8 cellular contexts compared by ENCODE assay signal in genomic region chr17:1147664-1148063, GRCh38. TPM values are rescaled to one million over a fixed set of nuclear protein-coding genes. Genes with fewer than 3 reads are reported as not detected.
DNase-seq lines count a peak whose midpoint lies in the region; ATAC-seq and TF ChIP-seq lines count a peak whose summit lies in the region.

No MANE protein-coding gene starts in this region.

- no peak overlapping the region for H3K4me3 ChIP-seq in Caco-2 (ENCODE audit: low read depth, low read length)

- DNase-seq in Caco-2 (peak; percentile 74 to 77), NCI-H1092 treated with DMSO at 0.1 percent for 48 hours (lab: John Stamatoyannopoulos, UW) (peak; percentile 62), amniotic stem cell (lab: John Stamatoyannopoulos, UW) (peak; percentile 8), islet precursor cell (peak; percentile 95), cerebellar nuclear complex (lab: John Stamatoyannopoulos, UW) (no peak)
- no peak for DNase-seq in activated CD8-positive, alpha-beta T cell treated with anti-CD3 and anti-CD28 coated beads for 36 hours
- DNase-seq in stimulated activated CD8-positive, alpha-beta memory T cell treated with anti-CD3 and anti-CD28 coated beads, Interleukin-4, amount 100 ng/mL, for 48 hours: no peak
- no peak for DNase-seq in stimulated activated naive B cell treated with anti-CD40 and anti-IgM and Interleukin-4, amounts not matched to agents 10 μg/mL and 1 μg/mL and 100 μg/mL, for 72 hours

- POLR2A ChIA-PET in Caco-2 (lab: Charles Lee): no interaction called here
- POLR2A ChIA-PET in activated CD8-positive, alpha-beta T cell treated with anti-CD3 and anti-CD28 coated beads for 36 hours (lab: Charles Lee): no interaction called here

- peaks cover 7% of the 10 kb centered on the region for H3K4me1 Mint-ChIP-seq in Caco-2 (ENCODE audit: low read depth, unreplicated experiment)
- no peaks in the 10 kb centered on the region for H3K4me1 Mint-ChIP-seq in activated CD8-positive, alpha-beta T cell treated with anti-CD3 and anti-CD28 coated beads for 36 hours (ENCODE audit: low read depth)
- peaks cover 19 to 24% of the 10 kb centered on the region in 2 donors for H3K4me1 Mint-ChIP-seq in stimulated activated naive B cell treated with anti-CD40 and anti-IgM and Interleukin-4, amounts not matched to agents 10 μg/mL and 1 μg/mL and 100 μg/mL, for 72 hours

- TF ChIP-seq CTCF in Caco-2 (IDR thresholded peaks at IDR 0.05; ENCODE audit: insufficient read depth in 1 of 2, low read depth in 1 of 2, low read length in 1 of 2, severe bottlenecking in 1 of 2, unreplicated experiment in 1 of 2): peak; percentile 44 to 68
- no peak for TF ChIP-seq CTCF in activated CD8-positive, alpha-beta T cell treated with anti-CD3 and anti-CD28 coated beads for 36 hours (IDR thresholded peaks at IDR 0.05)

- H3K36me3 Mint-ChIP-seq in Caco-2 (ENCODE audit: insufficient read depth, unreplicated experiment): peaks cover 11% of the 10 kb centered on the region
- no peaks in the 10 kb centered on the region for H3K36me3 Mint-ChIP-seq in activated CD8-positive, alpha-beta T cell treated with anti-CD3 and anti-CD28 coated beads for 36 hours (ENCODE audit: low read depth)
- peaks cover 22 to 35% of the 10 kb centered on the region in 2 donors for H3K36me3 Mint-ChIP-seq in stimulated activated naive B cell treated with anti-CD40 and anti-IgM and Interleukin-4, amounts not matched to agents 10 μg/mL and 1 μg/mL and 100 μg/mL, for 72 hours

- no peaks in the 10 kb centered on the region for H3K4me1 ChIP-seq in Caco-2

- H3K27ac Mint-ChIP-seq in Caco-2 (ENCODE audit: unreplicated experiment): no peak overlapping the region
- H3K27ac Mint-ChIP-seq in activated CD8-positive, alpha-beta T cell treated with anti-CD3 and anti-CD28 coated beads for 36 hours: no peak overlapping the region
- no peak overlapping the region for H3K27ac Mint-ChIP-seq in stimulated activated naive B cell treated with anti-CD40 and anti-IgM and Interleukin-4, amounts not matched to agents 10 μg/mL and 1 μg/mL and 100 μg/mL, for 72 hours

- no peaks in the 10 kb centered on the region for H3K36me3 ChIP-seq in Caco-2 (ENCODE audit: control insufficient read depth, insufficient read depth, low read length)

- H3K4me3 Mint-ChIP-seq in Caco-2 (ENCODE audit: unreplicated experiment): no peak overlapping the region
- no peak overlapping the region for H3K4me3 Mint-ChIP-seq in activated CD8-positive, alpha-beta T cell treated with anti-CD3 and anti-CD28 coated beads for 36 hours
- H3K4me3 Mint-ChIP-seq in stimulated activated naive B cell treated with anti-CD40 and anti-IgM and Interleukin-4, amounts not matched to agents 10 μg/mL and 1 μg/mL and 100 μg/mL, for 72 hours: no peak overlapping the region

- H3K27me3 ChIP-seq in Caco-2 (replicated peaks; ENCODE audit: control insufficient read depth, insufficient read depth, low read length): no peaks in the 10 kb centered on the region

- H3K27me3 Mint-ChIP-seq in Caco-2 (ENCODE audit: insufficient read depth, unreplicated experiment): no peaks in the 10 kb centered on the region
- no peaks in the 10 kb centered on the region for H3K27me3 Mint-ChIP-seq in activated CD8-positive, alpha-beta T cell treated with anti-CD3 and anti-CD28 coated beads for 36 hours
- H3K27me3 Mint-ChIP-seq in stimulated activated naive B cell treated with anti-CD40 and anti-IgM and Interleukin-4, amounts not matched to agents 10 μg/mL and 1 μg/mL and 100 μg/mL, for 72 hours: no peaks in the 10 kb centered on the region

- no peaks in the 10 kb centered on the region for H3K9me3 ChIP-seq in Caco-2

- CTCF ChIA-PET in Caco-2 (lab: Charles Lee): interaction anchor here (0.9 to 2.5 kb wide), 4 partner anchors 9 to 89 kb away, joined by 3 to 21 read pairs (median 8); no protein-coding TSS in a partner anchor
- CTCF ChIA-PET in activated CD8-positive, alpha-beta T cell treated with anti-CD3 and anti-CD28 coated beads for 36 hours (lab: Charles Lee): interaction anchor here (1.2 kb wide), 1 partner anchor 40 kb away, joined by 3 read pairs; no protein-coding TSS in a partner anchor

- intact Hi-C loops in Caco-2 (cut with micrococcal nuclease; ENCODE audit: unreplicated experiment): loop anchor here (2.0 kb wide), 1 partner anchor 25 kb away; no protein-coding TSS in a partner anchor
- intact Hi-C loops in activated CD8-positive, alpha-beta T cell treated with anti-CD3 and anti-CD28 coated beads for 36 hours (cut with micrococcal nuclease): no loop called here

- no peak for ATAC-seq in activated CD8-positive, alpha-beta T cell treated with anti-CD3 and anti-CD28 coated beads for 36 hours
- no peak for ATAC-seq in stimulated activated naive B cell treated with anti-CD40 and anti-IgM and Interleukin-4, amounts not matched to agents 10 μg/mL and 1 μg/mL and 100 μg/mL, for 72 hours (replicated peaks)

- no peaks in the 10 kb centered on the region for H3K9me3 Mint-ChIP-seq in Caco-2 (ENCODE audit: unreplicated experiment)
- no peaks in the 10 kb centered on the region for H3K9me3 Mint-ChIP-seq in activated CD8-positive, alpha-beta T cell treated with anti-CD3 and anti-CD28 coated beads for 36 hours
- H3K9me3 Mint-ChIP-seq in stimulated activated naive B cell treated with anti-CD40 and anti-IgM and Interleukin-4, amounts not matched to agents 10 μg/mL and 1 μg/mL and 100 μg/mL, for 72 hours: no peaks in the 10 kb centered on the region

- no TSS peak for BruUV-seq in Caco-2 (replicated peaks; lab: Mats Ljungman, UMichigan)

RNA-seq across cellular contexts. Expression of gene ABR, which starts 32.1 kb away (rescaled TPM):
- 71.3 and 78.3 TPM in 2 replicates for total RNA-seq in Caco-2 (2022)
- 10 to 100 TPM; 44.4 to 46.6 TPM for total RNA-seq in activated CD8-positive, alpha-beta T cell treated with anti-CD3 and anti-CD28 coated beads for 36 hours

Comparison
In these comparisons a context has a peak if more than half of its experiments do, and no peak if none do; other contexts are left out.
1. DNase-seq: peak in Caco-2 (2 of 2), NCI-H1092 treated with DMSO at 0.1 percent for 48 hours (single experiment), amniotic stem cell (single experiment) and islet precursor cell (single experiment); none in activated CD8-positive, alpha-beta T cell treated with anti-CD3 and anti-CD28 coated beads for 36 hours (single experiment), stimulated activated CD8-positive, alpha-beta memory T cell treated with anti-CD3 and anti-CD28 coated beads, Interleukin-4, amount 100 ng/mL, for 48 hours (single experiment), cerebellar nuclear complex (0 of 2) and stimulated activated naive B cell treated with anti-CD40 and anti-IgM and Interleukin-4, amounts not matched to agents 10 μg/mL and 1 μg/mL and 100 μg/mL, for 72 hours (single experiment).